Comparison of ENCODE assay signal across 18 cellular contexts in genomic region chr11:660681-661444, GRCh38. TPM values are rescaled to one million over a fixed set of nuclear protein-coding genes. Genes with fewer than 3 reads are reported as not detected.
A peak's percentile ranks its signal among the peaks of the same experiment; 100 is the strongest.
DNase-seq lines count a peak whose midpoint lies in the region; ATAC-seq and TF ChIP-seq lines count a peak whose summit lies in the region.
"Had no signal": no experiment of that assay in that cellular context is flagged by ENCODE, and none has a peak within 500 bp of the region (broad histone marks: within the 10 kb centered on the region; RNA-seq: fewer than 3 reads in every experiment).

No MANE protein-coding gene starts in this region.

- peaks cover 20% of the 10 kb centered on the region for H3K4me1 ChIP-seq in left ventricle myocardium inferior

- TF ChIP-seq CTCF in left ventricle myocardium inferior (IDR thresholded peaks at IDR 0.05; ENCODE audit: borderline replicate concordance), result no peak

- no peaks in the 10 kb centered on the region for H3K27me3 ChIP-seq in left ventricle myocardium inferior (ENCODE audit: low read depth)

- intact Hi-C loops in left ventricle myocardium inferior (cut with micrococcal nuclease) (loop anchor here (10.0 kb wide), 1 partner anchor 64 kb away; no protein-coding TSS in a partner anchor), Right ventricle myocardium inferior (cut with DNase I) (no loop called here)

- H3K36me3 ChIP-seq in left ventricle myocardium inferior, result peaks cover 47% of the 10 kb centered on the region

- no peak for DNase-seq in left ventricle myocardium inferior
- DNase-seq in Right ventricle myocardium inferior (ENCODE audit: missing footprints), result no peak
- peak; percentile 71 for DNase-seq in G401 (ENCODE audit: low spot score)
- DNase-seq in NCI-H1694 (lab: John Stamatoyannopoulos, UW), result peak; percentile 5
- peak; percentile 59 for DNase-seq in cerebellum (ENCODE audit: low spot score)
- DNase-seq in NCI-H146 treated with DMSO at 0.1 percent for 48 hours (lab: John Stamatoyannopoulos, UW; ENCODE audit: unreplicated experiment), result no peak
- no peak for DNase-seq in activated effector memory CD4-positive, alpha-beta T cell treated with anti-CD3 and anti-CD28 coated beads, Interleukin-2, amount 50 U/mL, for 16 hours
- no peak for DNase-seq in NCI-H2171 (lab: John Stamatoyannopoulos, UW)
- DNase-seq: ACHN; CD8-positive, alpha-beta T cell; COR-L47; DMS153; DMS79 treated with DMSO at 0.1 percent for 48 hours; EL; GDM1 had no signal

- no peak for ATAC-seq in Right ventricle myocardium inferior
- ATAC-seq: CD8-positive, alpha-beta T cell had no signal

- no peaks in the 10 kb centered on the region for H3K9me3 ChIP-seq in left ventricle myocardium inferior (replicated peaks)

- no peak overlapping the region for H3K4me3 ChIP-seq in left ventricle myocardium inferior

- in situ Hi-C loops in G401 (cut with HindIII; ENCODE audit: low sequenced_read_pairs), result loop anchor here (25.0 kb wide), 1 partner anchor 101 kb away; no protein-coding TSS in a partner anchor

- peak overlapping the region; percentile 10 for H3K27ac ChIP-seq in left ventricle myocardium inferior (replicated peaks)

RNA-seq across cellular contexts. Expression of gene DRD4, which starts 23.8 kb away (rescaled TPM):
- total RNA-seq in left ventricle myocardium inferior (0.22 TPM), Right ventricle myocardium inferior (0.16 TPM), cerebellum (0.64 TPM)
- total RNA-seq in G401 (2014; rRNA removed; shearing (Covaris generic)), result not detected in 2 replicates
- total RNA-seq: A172, H4 had no signal

RNA-seq across cellular contexts. Expression of gene SCT, which starts 33.9 kb away (rescaled TPM):
- total RNA-seq in left ventricle myocardium inferior (not detected), Right ventricle myocardium inferior (not detected), cerebellum (not detected)
- total RNA-seq in G401 (2014; rRNA removed; shearing (Covaris generic)), result not detected in 2 replicates
- total RNA-seq: A172; CD8-positive, alpha-beta T cell; H4; HT1080 had no signal

RNA-seq across cellular contexts. Expression of gene DEAF1, which starts 34.2 kb away (rescaled TPM):
- 18.1 TPM for total RNA-seq in left ventricle myocardium inferior
- total RNA-seq in Right ventricle myocardium inferior, result 20.6 TPM
- total RNA-seq in G401 (2014; rRNA removed; shearing (Covaris generic)), result 70.5 and 73.2 TPM in 2 replicates
- 61.0 TPM for total RNA-seq in cerebellum

RNA-seq across cellular contexts. Expression of gene TMEM80, which starts 34.8 kb away (rescaled TPM):
- total RNA-seq in left ventricle myocardium inferior (10.3 TPM), Right ventricle myocardium inferior (9.9 TPM), cerebellum (11.1 TPM)
- total RNA-seq in G401 (2014; rRNA removed; shearing (Covaris generic)), result 14.8 and 19.8 TPM in 2 replicates

RNA-seq across cellular contexts. Expression of gene CDHR5, which starts 36.1 kb away (rescaled TPM):
- total RNA-seq in left ventricle myocardium inferior, result not detected
- total RNA-seq in Right ventricle myocardium inferior, result not detected
- not detected in 2 replicates for total RNA-seq in G401 (2014; rRNA removed; shearing (Covaris generic))
- 0.45 TPM for total RNA-seq in cerebellum
- total RNA-seq: A172; CD8-positive, alpha-beta T cell; H4; HT1080 had no signal

Comparison
In these comparisons a context has a peak if more than half of its experiments do, and no peak if none do; other contexts are left out.
1. DNase-seq: peak in G401 (single experiment), NCI-H1694 (single experiment) and cerebellum (single experiment); none in left ventricle myocardium inferior (single experiment), Right ventricle myocardium inferior (single experiment), NCI-H146 treated with DMSO at 0.1 percent for 48 hours (single experiment), activated effector memory CD4-positive, alpha-beta T cell treated with anti-CD3 and anti-CD28 coated beads, Interleukin-2, amount 50 U/mL, for 16 hours (single experiment) and NCI-H2171 (single experiment).